Comparison of ENCODE assay signal across 37 cellular contexts in the genomic region with DNA sequence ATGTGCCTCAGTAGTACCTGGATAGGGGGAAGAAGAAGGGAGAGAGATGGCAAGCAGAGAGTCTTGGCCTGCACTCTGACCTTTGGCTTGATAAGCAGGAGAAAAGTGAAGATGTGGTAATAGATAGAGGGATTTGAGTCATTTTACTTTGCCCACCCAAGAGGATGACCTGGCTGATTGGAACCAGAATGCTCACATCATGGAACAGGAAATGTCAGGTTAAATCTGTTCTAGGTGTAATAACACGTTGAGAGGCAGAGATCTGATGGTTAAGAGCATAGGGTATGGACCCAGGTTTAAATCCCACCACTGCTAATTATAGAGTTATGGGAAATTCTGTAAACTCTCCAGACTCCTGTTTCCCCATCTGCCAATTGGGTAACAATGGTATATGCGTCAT. TPM values are rescaled to one million over a fixed set of nuclear protein-coding genes. Genes with fewer than 3 reads are reported as not detected.
"Had no signal": no experiment of that assay in that cellular context is flagged by ENCODE, and none has a peak within 500 bp of the region (broad histone marks: within the 10 kb centered on the region; RNA-seq: fewer than 3 reads in every experiment).

No MANE protein-coding gene starts in this region.

- H3K4me1 Mint-ChIP-seq: activated CD4-positive, alpha-beta T cell treated with anti-CD3 and anti-CD28 coated beads, Interleukin-2, amount 10 ng/mL, durations not matched to agents 24 days and 14 days; activated naive CD8-positive, alpha-beta T cell treated with anti-CD3 and anti-CD28 coated beads, Interleukin-2, amount 10 ng/mL, durations not matched to agents 7 days and 5 days; activated T-helper 17 cell treated with anti-CD3 and anti-CD28 coated beads, Interleukin-2, amount 50 U/mL, for 72 hours; T-cell; T-helper 17 cell had no signal

- H3K9me3 Mint-ChIP-seq: activated CD4-positive, alpha-beta T cell treated with anti-CD3 and anti-CD28 coated beads, Interleukin-2, amount 10 ng/mL, durations not matched to agents 24 days and 14 days; activated naive CD4-positive, alpha-beta T cell treated with anti-CD3 and anti-CD28 coated beads, Interleukin-2, amount 50 U/mL, for 72 hours; activated T-helper 1 cell treated with anti-CD3 and anti-CD28 coated beads, Interleukin-12 subunit alpha, Interleukin-12 subunit beta, Interleukin-2, Interleukin-4 antibody, amounts not matched to agents 30 ng/mL and 10 ng/mL and 1 ng/mL, durations not matched to agents 14 hours and 24 hours and 36 hours; activated T-helper 17 cell treated with anti-CD3 and anti-CD28 coated beads, Interleukin-2, amount 50 U/mL, for 72 hours had no signal

- ATAC-seq: activated CD8-positive, alpha-beta T cell treated with anti-CD3 and anti-CD28 coated beads for 36 hours; activated naive CD4-positive, alpha-beta T cell treated with anti-CD3 and anti-CD28 coated beads, Interleukin-2, amount 50 U/mL, for 72 hours; activated T-cell treated with anti-CD3 and anti-CD28 coated beads, Interleukin-2, amount 50 U/mL, for 4 hours; activated T-cell treated with anti-CD3 and anti-CD28 coated beads, Interleukin-2, amount 50 U/mL, for 72 hours; activated T-helper 17 cell treated with anti-CD3 and anti-CD28 coated beads, Interleukin-2, amount 50 U/mL, for 72 hours; body of pancreas; T-cell; T-helper 17 cell had no signal

- H3K4me3 Mint-ChIP-seq: activated B cell treated with CpG ODN at 0.5 μM for 24 hours; activated CD4-positive, alpha-beta memory T cell treated with anti-CD3 and anti-CD28 coated beads for 36 hours; activated CD4-positive, alpha-beta T cell treated with anti-CD3 and anti-CD28 coated beads, Interleukin-2, amount 10 ng/mL, durations not matched to agents 24 days and 14 days; activated CD8-positive, alpha-beta T cell treated with anti-CD3 and anti-CD28 coated beads for 36 hours; activated naive CD4-positive, alpha-beta T cell treated with anti-CD3 and anti-CD28 coated beads for 36 hours; activated naive CD8-positive, alpha-beta T cell treated with anti-CD3 and anti-CD28 coated beads, Interleukin-2, amount 10 ng/mL, durations not matched to agents 7 days and 5 days; activated T-cell treated with anti-CD3 and anti-CD28 coated beads, Interleukin-2, amount 50 U/mL, for 4 hours; activated T-cell treated with anti-CD3 and anti-CD28 coated beads, Interleukin-2, amount 50 U/mL, for 72 hours; activated T-helper 1 cell treated with anti-CD3 and anti-CD28 coated beads, Interleukin-12 subunit alpha, Interleukin-12 subunit beta, Interleukin-2, Interleukin-4 antibody, amounts not matched to agents 30 ng/mL and 10 ng/mL and 1 ng/mL, durations not matched to agents 14 hours and 24 hours and 36 hours; activated T-helper 17 cell treated with anti-CD3 and anti-CD28 coated beads, Interleukin-2, amount 50 U/mL, for 72 hours; T-cell; T-helper 17 cell had no signal

- H3K27ac Mint-ChIP-seq: activated B cell treated with CpG ODN at 0.5 μM for 24 hours; activated CD4-positive, alpha-beta memory T cell treated with anti-CD3 and anti-CD28 coated beads for 36 hours; activated CD4-positive, alpha-beta T cell treated with anti-CD3 and anti-CD28 coated beads, Interleukin-2, amount 10 ng/mL, durations not matched to agents 24 days and 14 days; activated CD8-positive, alpha-beta T cell treated with anti-CD3 and anti-CD28 coated beads for 36 hours; activated naive CD4-positive, alpha-beta T cell treated with anti-CD3 and anti-CD28 coated beads for 36 hours; activated naive CD4-positive, alpha-beta T cell treated with anti-CD3 and anti-CD28 coated beads, Interleukin-2, amount 50 U/mL, for 72 hours; activated naive CD8-positive, alpha-beta T cell treated with anti-CD3 and anti-CD28 coated beads, Interleukin-2, amount 10 ng/mL, durations not matched to agents 7 days and 5 days; activated T-cell treated with anti-CD3 and anti-CD28 coated beads, Interleukin-2, amount 50 U/mL, for 72 hours; activated T-helper 1 cell treated with anti-CD3 and anti-CD28 coated beads, Interleukin-12 subunit alpha, Interleukin-12 subunit beta, Interleukin-2, Interleukin-4 antibody, amounts not matched to agents 30 ng/mL and 10 ng/mL and 1 ng/mL, durations not matched to agents 14 hours and 24 hours and 36 hours; activated T-helper 17 cell treated with anti-CD3 and anti-CD28 coated beads, Interleukin-2, amount 50 U/mL, for 72 hours; T-cell; T-helper 17 cell had no signal

- DNase-seq: activated B cell treated with CpG ODN at 0.5 μM for 24 hours; activated CD4-positive, alpha-beta memory T cell treated with anti-CD3 and anti-CD28 coated beads for 36 hours; activated CD4-positive, alpha-beta T cell treated with anti-CD3 and anti-CD28 coated beads for 4 hours; activated CD4-positive, alpha-beta T cell treated with anti-CD3 and anti-CD28 coated beads, Interleukin-2, amount 10 ng/mL, durations not matched to agents 24 days and 14 days; activated CD4-positive, alpha-beta T cell treated with anti-CD3 and anti-CD28 coated beads, Interleukin-2, amount 50 U/mL, for 1 hour; activated CD4-positive, alpha-beta T cell treated with anti-CD3 and anti-CD28 coated beads, Interleukin-2, amount 50 U/mL, for 4 hours; activated CD4-positive, CD25-positive, alpha-beta regulatory T cell treated with anti-CD3 and anti-CD28 coated beads, Interleukin-2, amount 50 U/mL, for 72 hours; activated CD8-positive, alpha-beta memory T cell treated with anti-CD3 and anti-CD28 coated beads, Interleukin-2, amount 50 U/mL, for 4 hours; activated CD8-positive, alpha-beta T cell treated with anti-CD3 and anti-CD28 coated beads for 36 hours; activated effector memory CD4-positive, alpha-beta T cell treated with anti-CD3 and anti-CD28 coated beads, Interleukin-2, amount 50 U/mL, for 16 hours; activated gamma-delta T cell treated with Interleukin-2 at 50 U/mL for 16 hours; activated naive CD4-positive, alpha-beta T cell; activated naive CD4-positive, alpha-beta T cell treated with anti-CD3 and anti-CD28 coated beads for 36 hours; activated naive CD4-positive, alpha-beta T cell treated with anti-CD3 and anti-CD28 coated beads, Interleukin-2, amount 50 U/mL, for 16 hours; activated naive CD8-positive, alpha-beta T cell treated with anti-CD3 and anti-CD28 coated beads, Interleukin-2, amount 10 ng/mL, durations not matched to agents 7 days and 5 days; activated T-cell treated with anti-CD3 and anti-CD28 coated beads for 4 hours; activated T-cell treated with anti-CD3 and anti-CD28 coated beads, Interleukin-2, amount 50 U/mL, for 1 hour; activated T-cell treated with anti-CD3 and anti-CD28 coated beads, Interleukin-2, amount 50 U/mL, for 4 hours; activated T-cell treated with anti-CD3 and anti-CD28 coated beads, Interleukin-2, amount 50 U/mL, for 72 hours; adrenal gland; amniotic stem cell; aorta; body of pancreas; brain microvascular endothelial cell; central memory CD4-positive, alpha-beta T cell; T-cell; T-helper 17 cell; T-helper 9 cell had no signal

- H3K36me3 Mint-ChIP-seq: activated naive CD4-positive, alpha-beta T cell treated with anti-CD3 and anti-CD28 coated beads, Interleukin-2, amount 50 U/mL, for 72 hours; activated naive CD8-positive, alpha-beta T cell treated with anti-CD3 and anti-CD28 coated beads, Interleukin-2, amount 10 ng/mL, durations not matched to agents 7 days and 5 days; T-cell had no signal

RNA-seq across cellular contexts. Expression of gene CCL18, which starts 8.2 kb away (rescaled TPM):
- total RNA-seq: activated B cell treated with CpG ODN at 0.5 μM for 24 hours; activated CD4-positive, alpha-beta T cell treated with anti-CD3 and anti-CD28 coated beads, Interleukin-2, amount 10 ng/mL, durations not matched to agents 24 days and 14 days; activated CD8-positive, alpha-beta T cell treated with anti-CD3 and anti-CD28 coated beads for 36 hours; activated naive CD4-positive, alpha-beta T cell treated with anti-CD3 and anti-CD28 coated beads for 36 hours; activated naive CD8-positive, alpha-beta T cell treated with anti-CD3 and anti-CD28 coated beads, Interleukin-2, amount 10 ng/mL, durations not matched to agents 7 days and 5 days; activated T-cell treated with anti-CD3 and anti-CD28 coated beads, Interleukin-2, amount 50 U/mL, for 4 hours; activated T-helper 1 cell treated with anti-CD3 and anti-CD28 coated beads, Interleukin-12 subunit alpha, Interleukin-12 subunit beta, Interleukin-2, Interleukin-4 antibody, amounts not matched to agents 30 ng/mL and 10 ng/mL and 1 ng/mL, durations not matched to agents 14 hours and 24 hours and 36 hours; activated T-helper 17 cell treated with anti-CD3 and anti-CD28 coated beads, Interleukin-2, amount 50 U/mL, for 72 hours; astrocyte; body of pancreas; T-cell; T-helper 1 cell treated with Interleukin-12 subunit alpha and Interleukin-12 subunit beta and Interleukin-4 antibody, amounts not matched to agents 30 ng/mL and 1 ng/mL, for 36 hours; T-helper 17 cell; T-helper 2 cell treated with Interferon-gamma antibody and Interleukin-4, amounts not matched to agents 100 ng/mL and 5 ng/mL, for 36 hours had no signal

RNA-seq across cellular contexts. Expression of gene CCL3, which starts 34.0 kb away (rescaled TPM):
- total RNA-seq: body of pancreas had no signal

RNA-seq across cellular contexts. Expression of gene CCL23, which starts 38.1 kb away (rescaled TPM):
- total RNA-seq: activated B cell treated with CpG ODN at 0.5 μM for 24 hours; activated CD4-positive, alpha-beta memory T cell treated with anti-CD3 and anti-CD28 coated beads for 36 hours; activated CD4-positive, alpha-beta T cell treated with anti-CD3 and anti-CD28 coated beads, Interleukin-2, amount 10 ng/mL, durations not matched to agents 24 days and 14 days; activated CD8-positive, alpha-beta T cell treated with anti-CD3 and anti-CD28 coated beads for 36 hours; activated naive CD4-positive, alpha-beta T cell treated with anti-CD3 and anti-CD28 coated beads for 36 hours; activated naive CD4-positive, alpha-beta T cell treated with anti-CD3 and anti-CD28 coated beads, Interleukin-2, amount 50 U/mL, for 72 hours; activated naive CD8-positive, alpha-beta T cell treated with anti-CD3 and anti-CD28 coated beads, Interleukin-2, amount 10 ng/mL, durations not matched to agents 7 days and 5 days; activated T-cell treated with anti-CD3 and anti-CD28 coated beads, Interleukin-2, amount 50 U/mL, for 4 hours; activated T-cell treated with anti-CD3 and anti-CD28 coated beads, Interleukin-2, amount 50 U/mL, for 72 hours; activated T-helper 1 cell treated with anti-CD3 and anti-CD28 coated beads, Interleukin-12 subunit alpha, Interleukin-12 subunit beta, Interleukin-2, Interleukin-4 antibody, amounts not matched to agents 30 ng/mL and 10 ng/mL and 1 ng/mL, durations not matched to agents 14 hours and 24 hours and 36 hours; activated T-helper 17 cell treated with anti-CD3 and anti-CD28 coated beads, Interleukin-2, amount 50 U/mL, for 72 hours; astrocyte; cardiac septum; T-cell; T-helper 1 cell treated with Interleukin-12 subunit alpha and Interleukin-12 subunit beta and Interleukin-4 antibody, amounts not matched to agents 30 ng/mL and 1 ng/mL, for 36 hours; T-helper 17 cell; T-helper 2 cell treated with Interferon-gamma antibody and Interleukin-4, amounts not matched to agents 100 ng/mL and 5 ng/mL, for 36 hours had no signal

RNA-seq across cellular contexts. Expression of gene CCL4, which starts 47.7 kb away (rescaled TPM):
- total RNA-seq: body of pancreas had no signal

RNA-seq across cellular contexts. Expression of gene CCL15, which starts 54.6 kb away (rescaled TPM):
- total RNA-seq: activated B cell treated with CpG ODN at 0.5 μM for 24 hours; activated CD4-positive, alpha-beta memory T cell treated with anti-CD3 and anti-CD28 coated beads for 36 hours; activated CD4-positive, alpha-beta T cell treated with anti-CD3 and anti-CD28 coated beads, Interleukin-2, amount 10 ng/mL, durations not matched to agents 24 days and 14 days; activated CD8-positive, alpha-beta memory T cell treated with anti-CD3 and anti-CD28 coated beads for 36 hours; activated CD8-positive, alpha-beta T cell treated with anti-CD3 and anti-CD28 coated beads for 36 hours; activated naive CD4-positive, alpha-beta T cell treated with anti-CD3 and anti-CD28 coated beads for 36 hours; activated naive CD4-positive, alpha-beta T cell treated with anti-CD3 and anti-CD28 coated beads, Interleukin-2, amount 50 U/mL, for 72 hours; activated naive CD8-positive, alpha-beta T cell treated with anti-CD3 and anti-CD28 coated beads, Interleukin-2, amount 10 ng/mL, durations not matched to agents 7 days and 5 days; activated T-cell treated with anti-CD3 and anti-CD28 coated beads, Interleukin-2, amount 50 U/mL, for 4 hours; activated T-cell treated with anti-CD3 and anti-CD28 coated beads, Interleukin-2, amount 50 U/mL, for 72 hours; activated T-helper 1 cell treated with anti-CD3 and anti-CD28 coated beads, Interleukin-12 subunit alpha, Interleukin-12 subunit beta, Interleukin-2, Interleukin-4 antibody, amounts not matched to agents 30 ng/mL and 10 ng/mL and 1 ng/mL, durations not matched to agents 14 hours and 24 hours and 36 hours; activated T-helper 17 cell treated with anti-CD3 and anti-CD28 coated beads, Interleukin-2, amount 50 U/mL, for 72 hours; aorta; astrocyte; breast epithelium; cardiac septum; T-cell; T-helper 1 cell treated with Interleukin-12 subunit alpha and Interleukin-12 subunit beta and Interleukin-4 antibody, amounts not matched to agents 30 ng/mL and 1 ng/mL, for 36 hours; T-helper 17 cell; T-helper 2 cell treated with Interferon-gamma antibody and Interleukin-4, amounts not matched to agents 100 ng/mL and 5 ng/mL, for 36 hours had no signal
